8 cellular contexts compared by ENCODE assay signal in the genomic region with DNA sequence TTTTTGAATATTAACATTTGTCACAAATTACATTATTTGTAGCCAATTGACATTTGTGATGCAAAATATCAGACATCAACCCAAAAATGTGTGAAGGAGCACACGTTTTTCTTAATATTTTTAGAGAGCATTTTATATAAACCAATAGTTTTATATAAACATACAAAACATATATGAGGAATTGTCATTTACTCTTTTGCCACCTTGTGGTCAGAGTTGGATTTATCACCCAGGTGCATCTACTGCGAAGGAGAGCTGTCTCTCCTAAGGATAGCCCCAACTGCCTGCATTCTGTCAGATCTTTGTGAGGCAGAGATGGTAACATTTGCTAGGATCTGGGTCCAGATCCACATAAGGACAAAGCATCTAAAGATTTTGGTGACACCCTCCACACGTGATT. TPM values are rescaled to one million over a fixed set of nuclear protein-coding genes. Genes with fewer than 3 reads are reported as not detected.
A peak's percentile ranks its signal among the peaks of the same experiment; 100 is the strongest.
DNase-seq lines count a peak whose midpoint lies in the region; ATAC-seq and TF ChIP-seq lines count a peak whose summit lies in the region.

No MANE protein-coding gene starts in this region.

- peaks cover 0 to 11% of the 10 kb centered on the region in 2 donors for H3K27me3 Mint-ChIP-seq in natural killer cell (ENCODE audit: low read depth in 2 of 2)
- peaks cover 0 to 4% of the 10 kb centered on the region in 2 donors for H3K27me3 Mint-ChIP-seq in natural killer cell treated with Interleukin-12 subunit alpha and Interleukin-12 subunit beta and Interleukin-15 and Interleukin-18, amount 100 ng/mL, for 72 hours
- H3K27me3 Mint-ChIP-seq in activated CD4-positive, alpha-beta T cell treated with anti-CD3 and anti-CD28 coated beads, Interleukin-2, amount 10 ng/mL, durations not matched to agents 7 days and 5 days = no peaks in the 10 kb centered on the region

- H3K4me3 Mint-ChIP-seq in natural killer cell = peak overlapping the region; percentile 13
- no peak overlapping the region for H3K4me3 Mint-ChIP-seq in natural killer cell treated with Interleukin-12 subunit alpha and Interleukin-12 subunit beta and Interleukin-15 and Interleukin-18, amount 100 ng/mL, for 72 hours
- no peak overlapping the region for H3K4me3 Mint-ChIP-seq in activated CD4-positive, alpha-beta T cell treated with anti-CD3 and anti-CD28 coated beads, Interleukin-2, amount 10 ng/mL, durations not matched to agents 7 days and 5 days

- DNase-seq in natural killer cell (no peak), kidney epithelial cell (ENCODE audit: low read depth) (no peak)
- DNase-seq in natural killer cell treated with Interleukin-12 subunit alpha and Interleukin-12 subunit beta and Interleukin-15 and Interleukin-18, amount 100 ng/mL, for 72 hours (ENCODE audit: low spot score) = no peak
- peak; percentile 46 for DNase-seq in activated CD4-positive, alpha-beta T cell treated with anti-CD3 and anti-CD28 coated beads, Interleukin-2, amount 10 ng/mL, durations not matched to agents 7 days and 5 days
- DNase-seq in activated CD8-positive, alpha-beta memory T cell treated with anti-CD3 and anti-CD28 coated beads, Interleukin-2, amount 50 U/mL, for 48 hours = no peak

- TF ChIP-seq CTCF in natural killer cell (IDR thresholded peaks at IDR 0.05) (peak; percentile 30), LNCAP (IDR thresholded peaks at IDR 0.05) (peak; percentile 48), kidney epithelial cell (IDR thresholded peaks at IDR 0.05; ENCODE audit: insufficient read depth, low read length, poor library complexity, severe bottlenecking) (peak; percentile 45)

- peak overlapping the region in 1 of 2 donors; percentile 36 for H3K27ac Mint-ChIP-seq in natural killer cell
- H3K27ac Mint-ChIP-seq in natural killer cell treated with Interleukin-12 subunit alpha and Interleukin-12 subunit beta and Interleukin-15 and Interleukin-18, amount 100 ng/mL, for 72 hours = no peak overlapping the region
- H3K27ac Mint-ChIP-seq in activated CD4-positive, alpha-beta T cell treated with anti-CD3 and anti-CD28 coated beads, Interleukin-2, amount 10 ng/mL, durations not matched to agents 7 days and 5 days = peak overlapping the region; percentile 13

- H3K4me1 Mint-ChIP-seq in natural killer cell = peaks cover 0 to 16% of the 10 kb centered on the region in 2 donors
- peaks cover 0 to 15% of the 10 kb centered on the region in 2 donors for H3K4me1 Mint-ChIP-seq in natural killer cell treated with Interleukin-12 subunit alpha and Interleukin-12 subunit beta and Interleukin-15 and Interleukin-18, amount 100 ng/mL, for 72 hours (ENCODE audit: low read depth in 2 of 2)
- H3K4me1 Mint-ChIP-seq in activated CD4-positive, alpha-beta T cell treated with anti-CD3 and anti-CD28 coated beads, Interleukin-2, amount 10 ng/mL, durations not matched to agents 7 days and 5 days = peaks cover 19% of the 10 kb centered on the region

- H3K4me3 ChIP-seq in kidney epithelial cell (ENCODE audit: low read depth, low read length) = no peak overlapping the region

- no peaks in the 10 kb centered on the region for H3K36me3 ChIP-seq in kidney epithelial cell (ENCODE audit: control insufficient read depth, insufficient read depth, low read length)

- no peaks in the 10 kb centered on the region for H3K9me3 Mint-ChIP-seq in natural killer cell
- H3K9me3 Mint-ChIP-seq in natural killer cell treated with Interleukin-12 subunit alpha and Interleukin-12 subunit beta and Interleukin-15 and Interleukin-18, amount 100 ng/mL, for 72 hours = no peaks in the 10 kb centered on the region
- H3K9me3 Mint-ChIP-seq in activated CD4-positive, alpha-beta T cell treated with anti-CD3 and anti-CD28 coated beads, Interleukin-2, amount 10 ng/mL, durations not matched to agents 7 days and 5 days = no peaks in the 10 kb centered on the region

- CTCF ChIA-PET in activated CD4-positive, alpha-beta T cell treated with anti-CD3 and anti-CD28 coated beads, Interleukin-2, amount 10 ng/mL, durations not matched to agents 7 days and 5 days (lab: Charles Lee) = interaction anchor here (1.4 kb wide), 1 partner anchor 14 kb away, joined by 3 read pairs; no protein-coding TSS in a partner anchor

- H3K27me3 ChIP-seq in kidney epithelial cell (ENCODE audit: control insufficient read depth, insufficient read depth, low read length) = no peaks in the 10 kb centered on the region

- intact Hi-C loops in natural killer cell (cut with micrococcal nuclease) = no loop called here

- H3K36me3 Mint-ChIP-seq in natural killer cell = no peaks in the 10 kb centered on the region
- H3K36me3 Mint-ChIP-seq in natural killer cell treated with Interleukin-12 subunit alpha and Interleukin-12 subunit beta and Interleukin-15 and Interleukin-18, amount 100 ng/mL, for 72 hours = no peaks in the 10 kb centered on the region
- H3K36me3 Mint-ChIP-seq in activated CD4-positive, alpha-beta T cell treated with anti-CD3 and anti-CD28 coated beads, Interleukin-2, amount 10 ng/mL, durations not matched to agents 7 days and 5 days (ENCODE audit: low read depth) = no peaks in the 10 kb centered on the region

- ATAC-seq in natural killer cell (no peak), GM18867 (IDR thresholded peaks at IDR 0.05; ENCODE audit: unreplicated experiment) (no peak), GM19463 (IDR thresholded peaks at IDR 0.05; ENCODE audit: unreplicated experiment) (no peak)
- ATAC-seq in natural killer cell treated with Interleukin-12 subunit alpha and Interleukin-12 subunit beta and Interleukin-15 and Interleukin-18, amount 100 ng/mL, for 72 hours = no peak

- POLR2A ChIA-PET in activated CD4-positive, alpha-beta T cell treated with anti-CD3 and anti-CD28 coated beads, Interleukin-2, amount 10 ng/mL, durations not matched to agents 7 days and 5 days (lab: Charles Lee) = no interaction called here

RNA-seq across cellular contexts. Expression of gene USP27X, which starts 2.5 kb away (rescaled TPM):
- 1 to 10 TPM; 1.7 to 2.4 (median 2.0) TPM for total RNA-seq in natural killer cell
- under 1 TPM; 0.81 to 1.00 TPM for total RNA-seq in natural killer cell treated with Interleukin-12 subunit alpha and Interleukin-12 subunit beta and Interleukin-15 and Interleukin-18, amount 100 ng/mL, for 72 hours
- 1 to 10 TPM; 2.1 to 2.4 TPM for total RNA-seq in activated CD4-positive, alpha-beta T cell treated with anti-CD3 and anti-CD28 coated beads, Interleukin-2, amount 10 ng/mL, durations not matched to agents 7 days and 5 days
- 3.1 and 3.4 TPM in 2 replicates for total RNA-seq in kidney epithelial cell

RNA-seq across cellular contexts. Expression of gene CLCN5, which starts 45.6 kb away (rescaled TPM):
- total RNA-seq in natural killer cell = 1 to 10 TPM; 2.5 to 4.5 (median 4.0) TPM
- 1 to 10 TPM; 3.8 to 6.2 TPM for total RNA-seq in natural killer cell treated with Interleukin-12 subunit alpha and Interleukin-12 subunit beta and Interleukin-15 and Interleukin-18, amount 100 ng/mL, for 72 hours
- total RNA-seq in activated CD4-positive, alpha-beta T cell treated with anti-CD3 and anti-CD28 coated beads, Interleukin-2, amount 10 ng/mL, durations not matched to agents 7 days and 5 days = 1 to 10 TPM; 3.5 to 3.6 TPM
- 15.6 and 22.1 TPM in 2 replicates for total RNA-seq in kidney epithelial cell

RNA-seq across cellular contexts. Expression of gene PAGE4, which starts 47.6 kb away (rescaled TPM):
- total RNA-seq in natural killer cell = not detected
- not detected for total RNA-seq in natural killer cell treated with Interleukin-12 subunit alpha and Interleukin-12 subunit beta and Interleukin-15 and Interleukin-18, amount 100 ng/mL, for 72 hours
- not detected for total RNA-seq in activated CD4-positive, alpha-beta T cell treated with anti-CD3 and anti-CD28 coated beads, Interleukin-2, amount 10 ng/mL, durations not matched to agents 7 days and 5 days
- not detected in 2 replicates for total RNA-seq in kidney epithelial cell
